Comparison of ENCODE assay signal across 8 cellular contexts in the genomic region with DNA sequence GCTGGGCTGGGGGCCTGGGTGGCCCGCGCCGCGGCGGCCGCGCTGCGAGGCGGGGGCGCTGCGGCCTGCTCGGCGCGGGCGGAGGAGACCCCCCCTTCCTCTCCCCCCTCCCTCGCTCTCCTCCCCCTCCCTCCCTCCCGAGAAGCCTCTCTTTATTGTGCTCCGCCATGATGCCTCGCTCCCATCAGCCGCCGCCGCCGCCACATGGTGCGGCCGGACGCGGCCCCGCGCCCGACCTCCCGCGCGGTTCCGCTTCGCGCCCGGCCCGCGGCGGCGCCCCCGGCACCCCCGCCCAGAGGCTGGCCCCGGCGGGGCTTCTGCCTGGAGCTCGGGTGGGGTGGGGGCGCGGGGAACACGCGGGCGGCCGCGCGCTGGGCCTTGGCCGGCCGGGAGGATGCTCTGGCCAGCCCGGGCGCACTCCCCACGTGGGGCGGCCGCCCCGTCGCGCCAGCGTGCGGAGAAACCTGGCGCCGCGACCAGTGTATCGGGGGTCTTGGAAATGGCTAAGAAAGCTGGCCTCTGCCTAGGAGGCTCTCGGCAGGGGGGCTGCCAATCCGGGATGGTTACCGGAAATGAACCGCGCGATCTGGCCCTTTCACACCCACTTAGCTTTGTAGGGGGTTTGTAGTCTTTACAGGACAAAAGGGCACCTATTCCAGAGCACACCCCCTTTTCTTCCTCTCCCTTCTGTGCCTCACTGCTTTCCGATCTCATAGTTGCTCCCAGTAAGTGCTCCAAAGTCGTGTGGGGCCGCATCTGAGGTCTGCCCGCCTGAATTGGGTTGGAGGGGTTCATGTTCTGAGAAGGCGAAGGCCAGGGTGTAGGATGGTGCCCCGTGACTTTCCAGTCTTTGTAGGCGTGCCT.
DNase-seq lines count a peak whose midpoint lies in the region.

No MANE protein-coding gene starts in this region.

- no peaks in the 10 kb centered on the region for H3K9me3 ChIP-seq in muscle layer of colon (ENCODE audit: low read length)

- no peaks in the 10 kb centered on the region for H3K27me3 ChIP-seq in muscle layer of colon (ENCODE audit: control insufficient read depth in 1 of 2, insufficient read depth in 2 of 2, low read length in 2 of 2)

- peak overlapping the region; percentile 77 for H3K9ac ChIP-seq in muscle layer of colon (ENCODE audit: low read length)

- peak; percentile 28 to 48 for DNase-seq in SHP77 (lab: John Stamatoyannopoulos, UW)
- DNase-seq in SHP77 treated with DMSO at 0.1 percent for 48 hours (lab: John Stamatoyannopoulos, UW) = no peak
- peak; percentile 49 for DNase-seq in NCI-H146 (lab: John Stamatoyannopoulos, UW)
- peak; percentile 21 to 40 for DNase-seq in activated CD8-positive, alpha-beta memory T cell treated with anti-CD3 and anti-CD28 coated beads for 1 hour (ENCODE audit: extremely low read depth in 1 of 2, low read depth in 1 of 2)
- DNase-seq in epidermal melanocyte (ENCODE audit: insufficient read length, low spot score) = peak; percentile 90
- DNase-seq in substantia nigra (lab: John Stamatoyannopoulos, UW) = peak in 26 of 49 donors; percentile 11 to 75 (median 34)
- no peak for DNase-seq in NCI-H1048 (lab: John Stamatoyannopoulos, UW)

- peaks cover 29% of the 10 kb centered on the region for H3K36me3 ChIP-seq in muscle layer of colon (ENCODE audit: insufficient read depth, low read length)

- H3K4me1 ChIP-seq in muscle layer of colon (ENCODE audit: insufficient read depth, low read length) = peaks cover 13% of the 10 kb centered on the region

- peak overlapping the region; percentile 72 to 73 for H3K4me3 ChIP-seq in muscle layer of colon (ENCODE audit: low read depth in 1 of 2, low read length in 2 of 2)

- H3K27ac ChIP-seq in muscle layer of colon (ENCODE audit: low read depth, low read length) = peak overlapping the region; percentile 85
- H3K27ac ChIP-seq in substantia nigra (ENCODE audit: low read depth, low read length, poor library complexity, severe bottlenecking) = peak overlapping the region; percentile 68

Comparison
In these comparisons a context has a peak if more than half of its experiments do, and no peak if none do; other contexts are left out.
1. DNase-seq: peak in SHP77 (2 of 2), NCI-H146 (single experiment), activated CD8-positive, alpha-beta memory T cell treated with anti-CD3 and anti-CD28 coated beads for 1 hour (2 of 2), epidermal melanocyte (single experiment) and substantia nigra (26 of 49); none in SHP77 treated with DMSO at 0.1 percent for 48 hours (single experiment) and NCI-H1048 (single experiment).